1 cellular context compared by ENCODE assay signal in genomic region chr16:31188450-31189411, GRCh38.
TF ChIP-seq lines count a peak whose summit lies in the region.

No MANE protein-coding gene starts in this region.

TF ChIP-seq in endothelial cell of umbilical vein, 7 proteins besides CTCF, POLR2A, EP300 and RAD21:
- TF ChIP-seq EZH2 (IDR thresholded peaks at IDR 0.05; ENCODE audit: borderline replicate concordance, low read depth, low read length, severe bottlenecking) = no peak
- TF ChIP-seq POLR2AphosphoS5 (IDR thresholded peaks at IDR 0.05; ENCODE audit: insufficient read depth, low read depth, low read length) = no peak
- no peak for TF ChIP-seq FOS (IDR thresholded peaks at IDR 0.05; ENCODE audit: borderline replicate concordance, insufficient read depth, low read length)
- TF ChIP-seq JUN (IDR thresholded peaks at IDR 0.05; ENCODE audit: borderline replicate concordance, insufficient read depth, insufficient read length, low read depth) = no peak
- TF ChIP-seq MYC (IDR thresholded peaks at IDR 0.05; ENCODE audit: low read depth, low read length) = no peak
- no peak for TF ChIP-seq GATA2 (IDR thresholded peaks at IDR 0.05; ENCODE audit: insufficient read depth, insufficient read length, low read depth, low read length)
- TF ChIP-seq, protein P1, sequence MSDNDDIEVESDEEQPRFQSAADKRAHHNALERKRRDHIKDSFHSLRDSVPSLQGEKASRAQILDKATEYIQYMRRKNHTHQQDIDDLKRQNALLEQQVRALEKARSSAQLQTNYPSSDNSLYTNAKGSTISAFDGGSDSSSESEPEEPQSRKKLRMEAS (IDR thresholded peaks at IDR 0.05; ENCODE audit: insufficient read depth, insufficient read length) = no peak
